9 cellular contexts compared by ENCODE assay signal in genomic region chr2:20667151-20667530, GRCh38. TPM values are rescaled to one million over a fixed set of nuclear protein-coding genes. Genes with fewer than 3 reads are reported as not detected.
A peak's percentile ranks its signal among the peaks of the same experiment; 100 is the strongest.
DNase-seq lines count a peak whose midpoint lies in the region; ATAC-seq and TF ChIP-seq lines count a peak whose summit lies in the region.
"Had no signal": no experiment of that assay in that cellular context is flagged by ENCODE, and none has a peak within 500 bp of the region (broad histone marks: within the 10 kb centered on the region; RNA-seq: fewer than 3 reads in every experiment).

No MANE protein-coding gene starts in this region.

- peak overlapping the region; percentile 86 for H2AFZ ChIP-seq in neural progenitor cell (replicated peaks)

- H3K9ac ChIP-seq in endodermal cell (ENCODE audit: extremely low read depth, low read length, poor library complexity, severe bottlenecking) (no peak overlapping the region), neural progenitor cell (no peak overlapping the region)

- peaks cover 80% of the 10 kb centered on the region for H3K27me3 Mint-ChIP-seq in CD4-positive, alpha-beta T cell
- H3K27me3 Mint-ChIP-seq in endodermal cell (ENCODE audit: insufficient read depth) (peaks cover 94% of the 10 kb centered on the region), neural progenitor cell (ENCODE audit: insufficient read depth, low read depth) (peaks cover 84% of the 10 kb centered on the region)

- peaks cover 68% of the 10 kb centered on the region for H4K20me1 ChIP-seq in neural progenitor cell (ENCODE audit: low read depth)

- intact Hi-C loops in CD4-positive, alpha-beta T cell (cut with DNase I, micrococcal nuclease): loop anchor here in 1 of 2 experiments (10.0 kb wide), 1 partner anchor 158 kb away; the partner anchor contains the start of gene LDAH

- H3K4me1 ChIP-seq in endodermal cell (ENCODE audit: control insufficient read depth, insufficient read depth, low read length) (no peaks in the 10 kb centered on the region), neural progenitor cell (peaks cover 20% of the 10 kb centered on the region)

- H3K27ac ChIP-seq in CD4-positive, alpha-beta T cell (ENCODE audit: low read depth, low read length): no peak overlapping the region
- H3K27ac ChIP-seq in endodermal cell (ENCODE audit: low read depth, low read length): no peak overlapping the region
- H3K27ac ChIP-seq in neural progenitor cell: no peak overlapping the region

- H3K4me2 ChIP-seq in neural progenitor cell: peak overlapping the region; percentile 88

- H3K36me3 Mint-ChIP-seq in CD4-positive, alpha-beta T cell (ENCODE audit: low read depth): no peaks in the 10 kb centered on the region
- H3K36me3 Mint-ChIP-seq in endodermal cell (ENCODE audit: low read depth) (no peaks in the 10 kb centered on the region), neural progenitor cell (peaks cover 3% of the 10 kb centered on the region)

- H3K36me3 ChIP-seq in endodermal cell (ENCODE audit: control insufficient read depth, insufficient read depth, low read length) (no peaks in the 10 kb centered on the region), neural progenitor cell (no peaks in the 10 kb centered on the region)

- peak; percentile 15 for ATAC-seq in CD4-positive, alpha-beta T cell (ENCODE audit: poor library complexity)
- peak; percentile 35 for ATAC-seq in HG02759 (IDR thresholded peaks at IDR 0.05; ENCODE audit: unreplicated experiment)

- H3K4me3 ChIP-seq in endodermal cell (ENCODE audit: low read length) (no peak overlapping the region), neural progenitor cell (peak overlapping the region; percentile 55)

- peaks cover 30% of the 10 kb centered on the region for H3K4me1 Mint-ChIP-seq in CD4-positive, alpha-beta T cell (ENCODE audit: low read depth)
- H3K4me1 Mint-ChIP-seq in endodermal cell: peaks cover 3% of the 10 kb centered on the region
- peaks cover 35% of the 10 kb centered on the region for H3K4me1 Mint-ChIP-seq in neural progenitor cell

- TF ChIP-seq CTCF in CD4-positive, alpha-beta T cell (IDR thresholded peaks at IDR 0.05): no peak
- TF ChIP-seq CTCF in endodermal cell (conservative IDR thresholded peaks at IDR 0.05): peak; percentile 48
- no peak for TF ChIP-seq CTCF in neural progenitor cell (IDR thresholded peaks at IDR 0.05)

- H3K27me3 ChIP-seq in CD4-positive, alpha-beta T cell (ENCODE audit: control insufficient read depth, insufficient read depth, low read length): peaks cover 92% of the 10 kb centered on the region
- H3K27me3 ChIP-seq in endodermal cell (ENCODE audit: control insufficient read depth, insufficient read depth, low read length, poor library complexity, severe bottlenecking) (peaks cover 96% of the 10 kb centered on the region), neural progenitor cell (peaks cover 100% of the 10 kb centered on the region)

- no peak for DNase-seq in CD4-positive, alpha-beta T cell
- no peak for DNase-seq in endodermal cell
- peak; percentile 71 for DNase-seq in neural progenitor cell (ENCODE audit: low spot score)
- no peak for DNase-seq in AG08395 (ENCODE audit: low spot score)
- no peak for DNase-seq in anterior cingulate cortex (lab: John Stamatoyannopoulos, UW)
- DNase-seq in NCI-H2029 (lab: John Stamatoyannopoulos, UW): no peak
- no peak for DNase-seq in UCSD-AML1 (lab: John Stamatoyannopoulos, UW; ENCODE audit: unreplicated experiment)
- DNase-seq: kidney glomerular epithelial cell had no signal

- no peak overlapping the region for H3K4me3 Mint-ChIP-seq in CD4-positive, alpha-beta T cell
- peak overlapping the region; percentile 57 for H3K4me3 Mint-ChIP-seq in endodermal cell
- H3K4me3 Mint-ChIP-seq in neural progenitor cell: peak overlapping the region; percentile 86

- no peaks in the 10 kb centered on the region for H3K9me3 Mint-ChIP-seq in CD4-positive, alpha-beta T cell
- H3K9me3 Mint-ChIP-seq in endodermal cell (peaks cover 15% of the 10 kb centered on the region), neural progenitor cell (no peaks in the 10 kb centered on the region)

- no peaks in the 10 kb centered on the region for H3K9me3 ChIP-seq in CD4-positive, alpha-beta T cell (ENCODE audit: control insufficient read depth, low read length)
- H3K9me3 ChIP-seq in endodermal cell (ENCODE audit: control insufficient read depth, low read length) (no peaks in the 10 kb centered on the region), neural progenitor cell (ENCODE audit: low read depth) (no peaks in the 10 kb centered on the region)

- WGBS in endodermal cell (ENCODE audit: insufficient coverage in 1 of 2, insufficient read length in 1 of 2), 2 experiments: 0% methylated on average over 1 to 62 of the region's 62 CpGs

- H3F3A ChIP-seq in neural progenitor cell (ENCODE audit: low read depth): peaks cover 4% of the 10 kb centered on the region

- H3K27ac Mint-ChIP-seq in CD4-positive, alpha-beta T cell: no peak overlapping the region
- H3K27ac Mint-ChIP-seq in endodermal cell (no peak overlapping the region), neural progenitor cell (no peak overlapping the region)

- no peaks in the 10 kb centered on the region for H3K79me2 ChIP-seq in neural progenitor cell (ENCODE audit: low read depth)

- POLR2A ChIA-PET in CD4-positive, alpha-beta T cell (lab: Charles Lee): interaction anchor here (1.9 kb wide), 1 partner anchor 16 kb away, joined by 8 read pairs; the partner anchor contains the start of gene HS1BP3

- CTCF ChIA-PET in CD4-positive, alpha-beta T cell (lab: Charles Lee): interaction anchor here (1.6 kb wide), 1 partner anchor 296 kb away, joined by 5 read pairs; no protein-coding TSS in a partner anchor

RNA-seq across cellular contexts. Expression of gene GDF7, which starts 0.2 kb away (rescaled TPM):
- total RNA-seq in CD4-positive, alpha-beta T cell: under 1 TPM; 0.05 to 0.14 TPM
- under 1 TPM; 0.07 to 0.09 TPM for total RNA-seq in endodermal cell
- polyA plus RNA-seq in endodermal cell (2013, experiment 1 of 2): 9.4 TPM
- polyA plus RNA-seq in endodermal cell (2013, experiment 2 of 2): 8.1 TPM
- not detected in 2 replicates for total RNA-seq in neural progenitor cell (ENCODE audit: low replicate concordance)

RNA-seq across cellular contexts. Expression of gene HS1BP3, which starts 16.2 kb away (rescaled TPM):
- total RNA-seq in CD4-positive, alpha-beta T cell: 10 to 100 TPM in 1 of 2 experiments, 1 to 10 TPM in 1; 8.8 to 10.1 TPM
- total RNA-seq in endodermal cell (10 to 100 TPM; 23.0 to 26.2 TPM), neural progenitor cell (ENCODE audit: low replicate concordance) (10.0 and 19.5 TPM in 2 replicates)
- polyA plus RNA-seq in endodermal cell (2013, experiment 1 of 2): 19.6 TPM
- polyA plus RNA-seq in endodermal cell (2013, experiment 2 of 2): 16.8 TPM
